10 cellular contexts compared by ENCODE assay signal in genomic region chr4:144709793-144710525, GRCh38.
DNase-seq lines count a peak whose midpoint lies in the region; ATAC-seq, FAIRE-seq and TF ChIP-seq lines count a peak whose summit lies in the region.
"Had no signal": no experiment of that assay in that cellular context is flagged by ENCODE, and none has a peak within 500 bp of the region (broad histone marks: within the 10 kb centered on the region; RNA-seq: fewer than 3 reads in every experiment).

No MANE protein-coding gene starts in this region.

- intact Hi-C loops in activated T-helper 1 cell treated with anti-CD3 and anti-CD28 coated beads, Interleukin-12 subunit alpha, Interleukin-12 subunit beta, Interleukin-2, Interleukin-4 antibody, amounts not matched to agents 30 ng/mL and 10 ng/mL and 1 ng/mL, durations not matched to agents 14 hours and 24 hours and 36 hours (cut with micrococcal nuclease), result no loop called here
- intact Hi-C loops in esophagus squamous epithelium (cut with DNase I), result no loop called here

- TF ChIP-seq CTCF in esophagus squamous epithelium (IDR thresholded peaks at IDR 0.05), result no peak

- H3K36me3 Mint-ChIP-seq in activated T-helper 1 cell treated with anti-CD3 and anti-CD28 coated beads, Interleukin-12 subunit alpha, Interleukin-12 subunit beta, Interleukin-2, Interleukin-4 antibody, amounts not matched to agents 30 ng/mL and 10 ng/mL and 1 ng/mL, durations not matched to agents 14 hours and 24 hours and 36 hours (ENCODE audit: low read depth), result no peaks in the 10 kb centered on the region
- H3K36me3 Mint-ChIP-seq: brain, T-cell had no signal

- H3K27ac Mint-ChIP-seq in activated T-helper 1 cell treated with anti-CD3 and anti-CD28 coated beads, Interleukin-12 subunit alpha, Interleukin-12 subunit beta, Interleukin-2, Interleukin-4 antibody, amounts not matched to agents 30 ng/mL and 10 ng/mL and 1 ng/mL, durations not matched to agents 14 hours and 24 hours and 36 hours, result no peak overlapping the region
- H3K27ac Mint-ChIP-seq: brain, T-cell had no signal

- no peak for TF ChIP-seq POLR2A in esophagus squamous epithelium (IDR thresholded peaks at IDR 0.05)

- ATAC-seq in HG03280 (IDR thresholded peaks at IDR 0.05; ENCODE audit: unreplicated experiment), result no peak
- ATAC-seq: T-cell had no signal

- no peaks in the 10 kb centered on the region for H3K9me3 Mint-ChIP-seq in activated T-helper 1 cell treated with anti-CD3 and anti-CD28 coated beads, Interleukin-12 subunit alpha, Interleukin-12 subunit beta, Interleukin-2, Interleukin-4 antibody, amounts not matched to agents 30 ng/mL and 10 ng/mL and 1 ng/mL, durations not matched to agents 14 hours and 24 hours and 36 hours
- H3K9me3 Mint-ChIP-seq: brain had no signal

- no peak overlapping the region for H3K4me3 ChIP-seq in esophagus squamous epithelium

- no peaks in the 10 kb centered on the region for H3K36me3 ChIP-seq in esophagus squamous epithelium

- H3K27me3 ChIP-seq in esophagus squamous epithelium, result no peaks in the 10 kb centered on the region

- 61 to 66% methylated on average over 4 to 5 of the region's 5 CpGs for WGBS in esophagus squamous epithelium, 2 donors

- no peaks in the 10 kb centered on the region for H3K9me3 ChIP-seq in esophagus squamous epithelium

- no peaks in the 10 kb centered on the region for H3K4me1 Mint-ChIP-seq in activated T-helper 1 cell treated with anti-CD3 and anti-CD28 coated beads, Interleukin-12 subunit alpha, Interleukin-12 subunit beta, Interleukin-2, Interleukin-4 antibody, amounts not matched to agents 30 ng/mL and 10 ng/mL and 1 ng/mL, durations not matched to agents 14 hours and 24 hours and 36 hours (ENCODE audit: low read depth)
- H3K4me1 Mint-ChIP-seq: T-cell had no signal

- FAIRE-seq in frontal cortex (lab: Jason Lieb, UNC), result peak; percentile 96

- H3K27me3 Mint-ChIP-seq in activated T-helper 1 cell treated with anti-CD3 and anti-CD28 coated beads, Interleukin-12 subunit alpha, Interleukin-12 subunit beta, Interleukin-2, Interleukin-4 antibody, amounts not matched to agents 30 ng/mL and 10 ng/mL and 1 ng/mL, durations not matched to agents 14 hours and 24 hours and 36 hours (ENCODE audit: insufficient read depth), result no peaks in the 10 kb centered on the region
- H3K27me3 Mint-ChIP-seq: brain, T-cell had no signal

- H3K4me3 Mint-ChIP-seq in activated T-helper 1 cell treated with anti-CD3 and anti-CD28 coated beads, Interleukin-12 subunit alpha, Interleukin-12 subunit beta, Interleukin-2, Interleukin-4 antibody, amounts not matched to agents 30 ng/mL and 10 ng/mL and 1 ng/mL, durations not matched to agents 14 hours and 24 hours and 36 hours, result no peak overlapping the region
- H3K4me3 Mint-ChIP-seq: brain, T-cell had no signal

- H3K27ac ChIP-seq in angular gyrus (ENCODE audit: low read depth, low read length), result peak overlapping the region; percentile 76
- no peak overlapping the region for H3K27ac ChIP-seq in esophagus squamous epithelium

- DNase-seq in HK-2 (ENCODE audit: unreplicated experiment) (peak; percentile 28), frontal cortex (ENCODE audit: low spot score in 2 of 2) (peak; percentile 2 to 8), renal cortical epithelial cell (ENCODE audit: low read depth) (peak; percentile 97), NCI-H526 treated with DMSO at 0.1 percent for 48 hours (lab: John Stamatoyannopoulos, UW) (no peak), esophagus squamous epithelium (lab: John Stamatoyannopoulos, UW) (no peak)
- no peak for DNase-seq in activated T-helper 1 cell treated with anti-CD3 and anti-CD28 coated beads, Interleukin-12 subunit alpha, Interleukin-12 subunit beta, Interleukin-2, Interleukin-4 antibody, amounts not matched to agents 30 ng/mL and 10 ng/mL and 1 ng/mL, durations not matched to agents 14 hours and 24 hours and 36 hours (ENCODE audit: low spot score)
- DNase-seq: T-cell had no signal

- no peaks in the 10 kb centered on the region for H3K4me1 ChIP-seq in esophagus squamous epithelium

Comparison
In these comparisons a context has a peak if more than half of its experiments do, and no peak if none do; other contexts are left out.
1. DNase-seq: peak in HK-2 (single experiment), frontal cortex (2 of 2) and renal cortical epithelial cell (single experiment); none in activated T-helper 1 cell treated with anti-CD3 and anti-CD28 coated beads, Interleukin-12 subunit alpha, Interleukin-12 subunit beta, Interleukin-2, Interleukin-4 antibody, amounts not matched to agents 30 ng/mL and 10 ng/mL and 1 ng/mL, durations not matched to agents 14 hours and 24 hours and 36 hours (single experiment), NCI-H526 treated with DMSO at 0.1 percent for 48 hours (single experiment) and esophagus squamous epithelium (single experiment).